In the genomic region with DNA sequence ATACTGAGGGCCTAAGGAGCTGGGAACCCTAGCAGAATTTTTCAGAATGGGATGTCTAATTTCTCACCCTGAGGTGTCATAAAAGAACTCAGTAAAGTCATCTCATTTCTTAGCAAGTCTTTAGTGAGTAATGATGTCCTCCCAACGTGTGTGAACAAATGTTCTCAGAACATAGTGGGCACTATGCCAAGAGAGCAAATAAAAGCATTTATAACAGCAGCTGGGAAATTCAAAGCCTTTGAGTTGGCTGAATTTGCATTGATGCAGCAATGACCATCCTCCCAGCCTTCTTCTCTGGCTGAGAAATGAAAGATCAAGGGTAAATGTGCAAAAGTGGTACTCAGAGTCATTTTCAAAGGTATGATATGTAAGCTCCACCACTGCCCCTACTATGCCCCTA, we compare ENCODE assay signal across 10 cellular contexts.
DNase-seq lines count a peak whose midpoint lies in the region; TF ChIP-seq lines count a peak whose summit lies in the region.
"Had no signal": no experiment of that assay in that cellular context is flagged by ENCODE, and none has a peak within 500 bp of the region (broad histone marks: within the 10 kb centered on the region; RNA-seq: fewer than 3 reads in every experiment).

No MANE protein-coding gene starts in this region.

- H4K20me1 ChIP-seq in SU-DHL-6 (ENCODE audit: low read depth, low read length) = no peaks in the 10 kb centered on the region

- H3K4me2 ChIP-seq in SU-DHL-6 (ENCODE audit: low read depth, low read length, poor library complexity, severe bottlenecking) = peak overlapping the region; percentile 5

- H3K9me3 ChIP-seq in SU-DHL-6 (ENCODE audit: insufficient read depth, low read length) = no peaks in the 10 kb centered on the region
- peaks cover 0 to 6% of the 10 kb centered on the region in 2 donors for H3K9me3 ChIP-seq in right atrium auricular region

- no peak overlapping the region for H3K4me3 ChIP-seq in LNCaP clone FGC (ENCODE audit: low read depth, low read length)
- no peak overlapping the region for H3K4me3 ChIP-seq in SU-DHL-6 (ENCODE audit: insufficient read depth, low read length, poor library complexity, severe bottlenecking)
- no peak overlapping the region for H3K4me3 ChIP-seq in right atrium auricular region

- intact Hi-C loops in posterior vena cava (cut with DNase I) = no loop called here

- peaks cover 4% of the 10 kb centered on the region for H3F3A ChIP-seq in SU-DHL-6 (ENCODE audit: insufficient read depth)

- peak; percentile 4 to 44 for DNase-seq in NCI-H2081 (lab: John Stamatoyannopoulos, UW)
- no peak for DNase-seq in NCI-H2081 treated with DMSO at 0.1 percent for 48 hours (lab: John Stamatoyannopoulos, UW)
- peak; percentile 53 for DNase-seq in LNCaP clone FGC (ENCODE audit: low read depth)
- peak; percentile 55 for DNase-seq in kidney tubule cell (ENCODE audit: low spot score)
- DNase-seq in NCI-H187 treated with DMSO at 0.1 percent for 48 hours (lab: John Stamatoyannopoulos, UW) = no peak
- no peak for DNase-seq in posterior vena cava (ENCODE audit: low spot score)
- no peak for DNase-seq in right atrium auricular region (ENCODE audit: low spot score)
- DNase-seq: activated gamma-delta T cell treated with Interleukin-2 at 50 U/mL for 16 hours, T1000 had no signal

- H3K27ac ChIP-seq in SU-DHL-6 (ENCODE audit: low read depth, low read length) (no peak overlapping the region), right atrium auricular region (no peak overlapping the region)

- H3K36me3 ChIP-seq in SU-DHL-6 (ENCODE audit: low read length) = no peaks in the 10 kb centered on the region
- no peaks in the 10 kb centered on the region for H3K36me3 ChIP-seq in right atrium auricular region

- H3K4me1 ChIP-seq in right atrium auricular region = no peaks in the 10 kb centered on the region

- H3K27me3 ChIP-seq in SU-DHL-6 (ENCODE audit: low read length) (no peaks in the 10 kb centered on the region), right atrium auricular region (no peaks in the 10 kb centered on the region)

- H3K79me2 ChIP-seq in SU-DHL-6 (ENCODE audit: insufficient read depth, low read length) = no peaks in the 10 kb centered on the region

- H3K9me2 ChIP-seq in SU-DHL-6 (replicated peaks; ENCODE audit: insufficient read depth, low read length) = no peaks in the 10 kb centered on the region

- no peak for TF ChIP-seq CTCF in LNCaP clone FGC (IDR thresholded peaks at IDR 0.05; ENCODE audit: control insufficient read depth, extremely low read depth, insufficient read depth)
- TF ChIP-seq CTCF in SU-DHL-6 (IDR thresholded peaks at IDR 0.05; ENCODE audit: insufficient read depth, low read length, poor library complexity, severe bottlenecking) = no peak
- no peak for TF ChIP-seq CTCF in right atrium auricular region (IDR thresholded peaks at IDR 0.05)

- H2AFZ ChIP-seq in SU-DHL-6 (ENCODE audit: low read depth, low read length, severe bottlenecking) = no peak overlapping the region

- no peak overlapping the region for H3K9ac ChIP-seq in SU-DHL-6 (ENCODE audit: low read length)

Comparison
In these comparisons a context has a peak if more than half of its experiments do, and no peak if none do; other contexts are left out.
1. DNase-seq: peak in NCI-H2081 (2 of 2), LNCaP clone FGC (single experiment) and kidney tubule cell (single experiment); none in NCI-H2081 treated with DMSO at 0.1 percent for 48 hours (single experiment), NCI-H187 treated with DMSO at 0.1 percent for 48 hours (single experiment), posterior vena cava (single experiment) and right atrium auricular region (single experiment).